ENCODE assay signal across 8 cellular contexts in genomic region chr14:73744175-73744867, GRCh38. TPM values are rescaled to one million over a fixed set of nuclear protein-coding genes. Genes with fewer than 3 reads are reported as not detected.
DNase-seq lines count a peak whose midpoint lies in the region; ATAC-seq, FAIRE-seq and TF ChIP-seq lines count a peak whose summit lies in the region.

No MANE protein-coding gene starts in this region.

- peak overlapping the region; percentile 51 for H4K8ac ChIP-seq in H1 (ENCODE audit: extremely low read depth, insufficient read depth, low read length)

- FAIRE-seq in H1 (lab: Jason Lieb, UNC), result no peak
- FAIRE-seq in H54 (lab: Jason Lieb, UNC), result no peak

- H3K18ac ChIP-seq in H1 (ENCODE audit: extremely low read depth, low read length), result no peak overlapping the region

- H3K36me3 ChIP-seq in H1 (ENCODE audit: control insufficient read depth in 2 of 4, insufficient read depth in 4 of 4, low read length in 3 of 4), result no peaks in the 10 kb centered on the region; a peak in 1 of 8 replicates

- TF ChIP-seq CTCF in CD4-positive, alpha-beta T cell (IDR thresholded peaks at IDR 0.05), result no peak
- TF ChIP-seq CTCF in NB4 (IDR thresholded peaks at IDR 0.05; ENCODE audit: low read depth, low read length) (no peak), H1 (IDR thresholded peaks at IDR 0.05; ENCODE audit: control extremely low read depth in 1 of 3, insufficient read depth in 1 of 3, low read depth in 1 of 3, low read length in 3 of 3) (no peak), osteocyte (IDR thresholded peaks at IDR 0.05) (no peak)

- TF ChIP-seq RAD21 in H1 (IDR thresholded peaks at IDR 0.05 in 1 of 2, conservative IDR thresholded peaks at IDR 0.05 in 1 of 2; ENCODE audit: low read depth in 2 of 2, low read length in 2 of 2), result no peak

- H3K27me3 Mint-ChIP-seq in CD4-positive, alpha-beta T cell, result no peaks in the 10 kb centered on the region
- H3K27me3 Mint-ChIP-seq in osteocyte (ENCODE audit: unreplicated experiment), result no peaks in the 10 kb centered on the region

- peaks cover 0 to 41% of the 10 kb centered on the region in 2 experiments; a peak in 2 of 4 replicates for H3K79me2 ChIP-seq in H1 (ENCODE audit: control insufficient read depth in 1 of 2, insufficient read depth in 2 of 2, low read length in 2 of 2)

- DNase-seq in CD4-positive, alpha-beta T cell, result no peak
- DNase-seq in NB4 (ENCODE audit: low read depth) (no peak), H1 (ENCODE audit: low read depth in 1 of 2, low spot score in 2 of 2) (no peak), osteocyte (ENCODE audit: extremely low spot score, unreplicated experiment) (no peak), iPS-NIHi11 (ENCODE audit: low spot score) (no peak), H54 (ENCODE audit: insufficient read length, low spot score) (no peak)
- DNase-seq in stimulated activated naive CD4-positive, alpha-beta T cell treated with Interleukin-2 at 50 U/mL for 16 hours (lab: John Stamatoyannopoulos, UW), result no peak

- H2BK12ac ChIP-seq in H1 (ENCODE audit: low read depth, low read length), result no peak overlapping the region

- H2BK15ac ChIP-seq in H1 (ENCODE audit: low read length), result peak overlapping the region; percentile 29; the same call in 1 of the 2 replicates

- H4K20me1 ChIP-seq in H1 (replicated peaks in 1 of 2; ENCODE audit: control insufficient read depth in 1 of 2, insufficient read depth in 2 of 2, low read length in 2 of 2), result peaks cover 5 to 13% of the 10 kb centered on the region in 2 experiments

- no peak overlapping the region for H4K5ac ChIP-seq in H1 (ENCODE audit: insufficient read length, low read depth, low read length)

- intact Hi-C loops in CD4-positive, alpha-beta T cell (cut with DNase I, micrococcal nuclease), result loop anchor here in 1 of 2 experiments (5.0 kb wide), 1 partner anchor 43 kb away; no protein-coding TSS in a partner anchor

- H3K9me3 Mint-ChIP-seq in CD4-positive, alpha-beta T cell, result no peaks in the 10 kb centered on the region
- no peaks in the 10 kb centered on the region for H3K9me3 Mint-ChIP-seq in osteocyte (ENCODE audit: unreplicated experiment)

- peaks cover 94% of the 10 kb centered on the region for H3K4me1 Mint-ChIP-seq in CD4-positive, alpha-beta T cell (ENCODE audit: low read depth)
- peaks cover 96% of the 10 kb centered on the region for H3K4me1 Mint-ChIP-seq in osteocyte (ENCODE audit: unreplicated experiment)

- H3K4me1 ChIP-seq in H1 (replicated peaks in 1 of 4; ENCODE audit: control insufficient read depth in 3 of 4, insufficient read depth in 4 of 4, low read length in 3 of 4), result peaks cover 17 to 55% (median 39%) of the 10 kb centered on the region in 4 experiments

- H3K27me3 ChIP-seq in CD4-positive, alpha-beta T cell (ENCODE audit: control insufficient read depth, insufficient read depth, low read length), result no peaks in the 10 kb centered on the region
- no peaks in the 10 kb centered on the region for H3K27me3 ChIP-seq in H1 (replicated peaks in 1 of 4; ENCODE audit: control insufficient read depth in 3 of 4, extremely low read depth in 1 of 4, insufficient read depth in 3 of 4, low read length in 3 of 4)

- H3K9ac ChIP-seq in H1 (replicated peaks in 1 of 4; ENCODE audit: extremely low read depth in 1 of 4, low read depth in 3 of 4, low read length in 3 of 4), result peak overlapping the region in 1 of 4 experiments; percentile 20; a peak in 2 of 7 replicates

- H3K9me3 ChIP-seq in CD4-positive, alpha-beta T cell (ENCODE audit: control insufficient read depth, low read length), result no peaks in the 10 kb centered on the region
- H3K9me3 ChIP-seq in H1 (ENCODE audit: insufficient read depth in 2 of 2, low read depth in 1 of 2, low read length in 1 of 2), result no peaks in the 10 kb centered on the region

- POLR2A ChIA-PET in CD4-positive, alpha-beta T cell (lab: Charles Lee), result interaction anchor here (1.1 to 9.8 kb wide), 10 partner anchors 10 to 108 kb away, joined by 3 to 282 read pairs (median 6); partner anchors contain the start of gene PTGR2
- POLR2A ChIA-PET in H1 (lab: Charles Lee; ENCODE audit: partially characterized antibody), result interaction anchor here (0.9 kb wide), 1 partner anchor 10 kb away, joined by 5 read pairs; no protein-coding TSS in a partner anchor

- H2BK20ac ChIP-seq in H1 (ENCODE audit: low read length), result no peak overlapping the region

- CTCF ChIA-PET in CD4-positive, alpha-beta T cell (lab: Charles Lee), result interaction anchor here (0.8 to 6.3 kb wide), 7 partner anchors 10 to 41 kb away, joined by 3 to 65 read pairs (median 3); a partner anchor contains a TSS
- CTCF ChIA-PET in H1 (lab: Charles Lee; ENCODE audit: partially characterized antibody), result interaction anchor here (1.0 to 11.1 kb wide), 4 partner anchors 10 to 80 kb away, joined by 4 to 198 read pairs (median 116); a partner anchor contains a TSS

- H3K56ac ChIP-seq in H1 (replicated peaks; ENCODE audit: insufficient read length, low read depth, low read length), result no peak overlapping the region

- no peak overlapping the region for H2BK120ac ChIP-seq in H1 (replicated peaks; ENCODE audit: low read depth, low read length)

- peak overlapping the region; percentile 76 for H3K27ac ChIP-seq in CD4-positive, alpha-beta T cell (ENCODE audit: low read depth, low read length)
- no peak overlapping the region for H3K27ac ChIP-seq in H1 (ENCODE audit: low read depth, low read length)

- no peak overlapping the region for H3K4ac ChIP-seq in H1 (replicated peaks; ENCODE audit: insufficient read length, low read depth, low read length)

- no peak overlapping the region for H2AFZ ChIP-seq in H1 (ENCODE audit: low read length)

- no peak overlapping the region for H3K4me2 ChIP-seq in H1 (ENCODE audit: insufficient read depth in 1 of 2, low read depth in 2 of 2, low read length in 2 of 2)

- 0 out of 2 replicates have a peak overlapping the region, but pooled peaks have one; percentile 19 for H2AK5ac ChIP-seq in H1 (ENCODE audit: low read depth, low read length)

- H3K27ac Mint-ChIP-seq in CD4-positive, alpha-beta T cell, result peak overlapping the region; percentile 99
- H3K27ac Mint-ChIP-seq in osteocyte (ENCODE audit: unreplicated experiment), result peak overlapping the region; percentile 80

- H3K4me3 ChIP-seq in NB4 (ENCODE audit: low read depth, low read length) (peak overlapping the region; percentile 28), H1 (ENCODE audit: extremely low read depth in 1 of 4, insufficient read depth in 2 of 4, low read depth in 3 of 4, low read length in 4 of 4) (no peak overlapping the region)

- no peak overlapping the region for H3K23ac ChIP-seq in H1 (ENCODE audit: insufficient read length)

- no peak overlapping the region for H2BK5ac ChIP-seq in H1 (ENCODE audit: low read depth, low read length)

- WGBS in H1 (ENCODE audit: extremely low coverage in 1 of 2, insufficient coverage in 1 of 2, insufficient read length in 1 of 2, insufficient replicate concordance in 2 of 2, low coverage in 1 of 2, low lambda C conversion rate in 2 of 2, missing lambda C conversion rate in 1 of 2), 2 experiments, result 67% methylated on average over 7 of the region's 7 CpGs; no CpG with 5 or more reads in 1 of the 2 experiments

- TF ChIP-seq POLR2A in NB4 (IDR thresholded peaks at IDR 0.05; ENCODE audit: extremely low read depth, insufficient read length), result no peak
- TF ChIP-seq POLR2A in H1 (IDR thresholded peaks at IDR 0.05; ENCODE audit: control extremely low read depth in 1 of 2, low read depth in 2 of 2, low read length in 2 of 2), result no peak
- no peak for TF ChIP-seq POLR2A in H54 (IDR thresholded peaks at IDR 0.05; ENCODE audit: low read depth, low read length)

- peak overlapping the region; percentile 77 for H3K4me3 Mint-ChIP-seq in CD4-positive, alpha-beta T cell
- H3K4me3 Mint-ChIP-seq in osteocyte (ENCODE audit: unreplicated experiment), result peak overlapping the region; percentile 42

- H3K14ac ChIP-seq in H1 (ENCODE audit: insufficient read length), result no peak overlapping the region

- no peak for ATAC-seq in CD4-positive, alpha-beta T cell (ENCODE audit: poor library complexity)
- ATAC-seq in HG02981 (IDR thresholded peaks at IDR 0.05; ENCODE audit: unreplicated experiment), result no peak

- no peak overlapping the region for H4K91ac ChIP-seq in H1 (replicated peaks; ENCODE audit: insufficient read length, low read length)

- TF ChIP-seq EP300 in H1 (IDR thresholded peaks at IDR 0.05; ENCODE audit: borderline replicate concordance in 1 of 2, low read depth in 2 of 2, low read length in 2 of 2), result no peak

- H3K79me1 ChIP-seq in H1 (ENCODE audit: low read depth, low read length), result peaks cover 11% of the 10 kb centered on the region

- H3K36me3 Mint-ChIP-seq in CD4-positive, alpha-beta T cell (ENCODE audit: low read depth), result peaks cover 14% of the 10 kb centered on the region
- peaks cover 3% of the 10 kb centered on the region for H3K36me3 Mint-ChIP-seq in osteocyte (ENCODE audit: unreplicated experiment)

- H3K23me2 ChIP-seq in H1 (ENCODE audit: low read depth, low read length), result no peaks in the 10 kb centered on the region

TF ChIP-seq in H1, 55 proteins besides CTCF, POLR2A, EP300 and RAD21:
- TF ChIP-seq ASH2L (IDR thresholded peaks at IDR 0.05; ENCODE audit: low read length) (no peak), SAP30 (IDR thresholded peaks at IDR 0.05; ENCODE audit: insufficient read depth, insufficient replicate concordance, low read length) (no peak), CHD1 (IDR thresholded peaks at IDR 0.05; ENCODE audit: low read depth, low read length) (no peak), RXRA (IDR thresholded peaks at IDR 0.05; ENCODE audit: insufficient read depth, low read depth, low read length) (no peak), RNF2 (IDR thresholded peaks at IDR 0.05; ENCODE audit: borderline replicate concordance, low read depth, low read length, missing control alignments, poor library complexity, severe bottlenecking) (no peak), JUN (IDR thresholded peaks at IDR 0.05; ENCODE audit: low read depth, low read length) (no peak), CBX5 (IDR thresholded peaks at IDR 0.05; ENCODE audit: low read depth, low read length) (no peak), CEBPB (IDR thresholded peaks at IDR 0.05; ENCODE audit: low read depth, low read length) (no peak), SP1 (IDR thresholded peaks at IDR 0.05; ENCODE audit: low read depth, low read length) (no peak), POLR2AphosphoS5 (IDR thresholded peaks at IDR 0.05; ENCODE audit: low read depth, low read length) (no peak)

RNA-seq across cellular contexts. Expression of gene PNMA1, which starts 30.1 kb away (rescaled TPM):
- total RNA-seq in CD4-positive, alpha-beta T cell, result 10 to 100 TPM; 52.6 to 55.9 TPM
- 52.7 and 55.1 TPM in 2 replicates for total RNA-seq in H1 (2021; fragmentation: NEBNext Ultra II Directional; extraction: Animal tissue kit (Norgen Biotek cat#: 25700))
- 15.8 and 23.3 TPM in 2 replicates for polyA plus RNA-seq in H1 (2011; rRNA removed)
- 23.1 TPM for polyA plus RNA-seq in H1 (2011; cell fraction: cytosol; rRNA removed)
- 16.1 TPM for polyA plus RNA-seq in H1 (2011; cell fraction: nucleus; rRNA removed)
- polyA plus RNA-seq in H1 (2012, experiment 1 of 2), result 44.2 to 49.8 TPM (median 48.1 TPM) in 4 replicates
- polyA plus RNA-seq in H1 (2012, experiment 2 of 2), result 34.1 TPM
- polyA plus RNA-seq in H1 (2013, experiment 1 of 2), result 29.7 TPM
- 29.0 TPM for polyA plus RNA-seq in H1 (2013, experiment 2 of 2)
- polyA minus RNA-seq in H1 (2011; rRNA and poly(A)+ RNA removed), result 10.0 and 14.9 TPM in 2 replicates
- 14.5 TPM for polyA minus RNA-seq in H1 (2011; cell fraction: cytosol; rRNA and poly(A)+ RNA removed)
- 12.4 TPM for polyA minus RNA-seq in H1 (2011; cell fraction: nucleus; rRNA and poly(A)+ RNA removed)
- 81.4 and 81.8 TPM in 2 replicates for total RNA-seq in osteocyte
